Comparison of ENCODE assay signal across 21 cellular contexts in the genomic region with DNA sequence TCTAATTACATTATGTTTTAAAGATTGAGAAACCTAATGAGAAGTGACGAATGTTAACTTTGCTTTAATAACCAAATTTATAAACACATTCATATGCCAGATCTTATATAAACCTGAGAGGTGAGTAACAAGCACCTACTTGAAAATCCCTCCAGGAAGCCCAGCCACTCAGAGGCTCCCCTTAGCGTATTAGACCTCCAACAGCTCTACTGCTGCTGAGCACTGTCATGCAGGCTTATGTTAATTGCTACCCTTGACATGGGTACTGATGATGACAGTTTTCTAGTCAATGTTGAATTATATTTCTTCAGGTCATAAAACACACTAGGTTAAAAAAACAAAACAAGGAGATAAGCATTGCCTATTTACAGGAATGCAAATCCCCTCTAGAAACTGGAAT.
"Had no signal": no experiment of that assay in that cellular context is flagged by ENCODE, and none has a peak within 500 bp of the region (broad histone marks: within the 10 kb centered on the region; RNA-seq: fewer than 3 reads in every experiment).

No MANE protein-coding gene starts in this region.

- H3K27me3 Mint-ChIP-seq: activated CD4-positive, alpha-beta T cell treated with anti-CD3 and anti-CD28 coated beads, Interleukin-2, amount 10 ng/mL, durations not matched to agents 24 days and 14 days; activated CD8-positive, alpha-beta T cell treated with anti-CD3 and anti-CD28 coated beads for 36 hours; activated naive CD8-positive, alpha-beta T cell treated with anti-CD3 and anti-CD28 coated beads, Interleukin-2, amount 10 ng/mL, durations not matched to agents 7 days and 5 days; activated T-helper 17 cell treated with anti-CD3 and anti-CD28 coated beads, Interleukin-2, amount 50 U/mL, for 72 hours had no signal

- DNase-seq: activated CD4-positive, alpha-beta T cell treated with anti-CD3 and anti-CD28 coated beads, Interleukin-2, amount 10 ng/mL, durations not matched to agents 24 days and 14 days; activated CD8-positive, alpha-beta T cell treated with anti-CD3 and anti-CD28 coated beads for 36 hours; activated naive CD4-positive, alpha-beta T cell; activated naive CD8-positive, alpha-beta T cell treated with anti-CD3 and anti-CD28 coated beads, Interleukin-2, amount 10 ng/mL, durations not matched to agents 7 days and 5 days; activated T-cell treated with anti-CD3 and anti-CD28 coated beads, Interleukin-2, amount 50 U/mL, for 1 hour; amygdala; endodermal cell; foreskin fibroblast; islet precursor cell; midbrain; nucleus accumbens; sigmoid colon; stimulated activated CD4-positive, alpha-beta T cell treated with anti-CD3 and anti-CD28 coated beads, Interleukin-4, amount 100 ng/mL, for 24 hours; stomach; trophoblast cell had no signal

- H3K27me3 ChIP-seq: cardiac muscle cell, sigmoid colon, stomach had no signal

- ATAC-seq: activated CD8-positive, alpha-beta T cell treated with anti-CD3 and anti-CD28 coated beads for 36 hours; activated T-helper 17 cell treated with anti-CD3 and anti-CD28 coated beads, Interleukin-2, amount 50 U/mL, for 72 hours; stimulated activated effector memory CD8-positive, alpha-beta T cell treated with anti-CD3 and anti-CD28 coated beads, Interleukin-12 subunit alpha, Interleukin-12 subunit beta, amount 100 ng/mL, for 72 hours had no signal

- H3K27ac Mint-ChIP-seq: activated CD4-positive, alpha-beta T cell treated with anti-CD3 and anti-CD28 coated beads, Interleukin-2, amount 10 ng/mL, durations not matched to agents 24 days and 14 days; activated CD8-positive, alpha-beta T cell treated with anti-CD3 and anti-CD28 coated beads for 36 hours; activated naive CD8-positive, alpha-beta T cell treated with anti-CD3 and anti-CD28 coated beads, Interleukin-2, amount 10 ng/mL, durations not matched to agents 7 days and 5 days; activated T-helper 17 cell treated with anti-CD3 and anti-CD28 coated beads, Interleukin-2, amount 50 U/mL, for 72 hours; endodermal cell; nephron; stimulated activated effector memory CD8-positive, alpha-beta T cell treated with anti-CD3 and anti-CD28 coated beads, Interleukin-12 subunit alpha, Interleukin-12 subunit beta, amount 100 ng/mL, for 72 hours had no signal

- H3K9me3 Mint-ChIP-seq: activated CD4-positive, alpha-beta T cell treated with anti-CD3 and anti-CD28 coated beads, Interleukin-2, amount 10 ng/mL, durations not matched to agents 24 days and 14 days; activated naive CD8-positive, alpha-beta T cell treated with anti-CD3 and anti-CD28 coated beads, Interleukin-2, amount 10 ng/mL, durations not matched to agents 7 days and 5 days; activated T-helper 17 cell treated with anti-CD3 and anti-CD28 coated beads, Interleukin-2, amount 50 U/mL, for 72 hours; endodermal cell; nephron had no signal

- H3K4me3 Mint-ChIP-seq: activated CD4-positive, alpha-beta T cell treated with anti-CD3 and anti-CD28 coated beads, Interleukin-2, amount 10 ng/mL, durations not matched to agents 24 days and 14 days; activated CD8-positive, alpha-beta T cell treated with anti-CD3 and anti-CD28 coated beads for 36 hours; activated naive CD8-positive, alpha-beta T cell treated with anti-CD3 and anti-CD28 coated beads, Interleukin-2, amount 10 ng/mL, durations not matched to agents 7 days and 5 days; activated T-helper 17 cell treated with anti-CD3 and anti-CD28 coated beads, Interleukin-2, amount 50 U/mL, for 72 hours; endodermal cell; nephron; stimulated activated effector memory CD8-positive, alpha-beta T cell treated with anti-CD3 and anti-CD28 coated beads, Interleukin-12 subunit alpha, Interleukin-12 subunit beta, amount 100 ng/mL, for 72 hours had no signal

- H3K9me3 ChIP-seq: sigmoid colon, stomach had no signal

- H3K4me3 ChIP-seq: cardiac muscle cell, lung, sigmoid colon, stomach had no signal

- H3K4me1 ChIP-seq: sigmoid colon, stomach had no signal

- H3K4me1 Mint-ChIP-seq: activated CD4-positive, alpha-beta T cell treated with anti-CD3 and anti-CD28 coated beads, Interleukin-2, amount 10 ng/mL, durations not matched to agents 24 days and 14 days; activated naive CD8-positive, alpha-beta T cell treated with anti-CD3 and anti-CD28 coated beads, Interleukin-2, amount 10 ng/mL, durations not matched to agents 7 days and 5 days; activated T-helper 17 cell treated with anti-CD3 and anti-CD28 coated beads, Interleukin-2, amount 50 U/mL, for 72 hours; endodermal cell; nephron; stimulated activated effector memory CD8-positive, alpha-beta T cell treated with anti-CD3 and anti-CD28 coated beads, Interleukin-12 subunit alpha, Interleukin-12 subunit beta, amount 100 ng/mL, for 72 hours had no signal

- H3K27ac ChIP-seq: cardiac muscle cell, epithelial cell of prostate, sigmoid colon, stomach had no signal

- H3K36me3 Mint-ChIP-seq: activated naive CD8-positive, alpha-beta T cell treated with anti-CD3 and anti-CD28 coated beads, Interleukin-2, amount 10 ng/mL, durations not matched to agents 7 days and 5 days; stimulated activated effector memory CD8-positive, alpha-beta T cell treated with anti-CD3 and anti-CD28 coated beads, Interleukin-12 subunit alpha, Interleukin-12 subunit beta, amount 100 ng/mL, for 72 hours had no signal
